In the genomic region with DNA sequence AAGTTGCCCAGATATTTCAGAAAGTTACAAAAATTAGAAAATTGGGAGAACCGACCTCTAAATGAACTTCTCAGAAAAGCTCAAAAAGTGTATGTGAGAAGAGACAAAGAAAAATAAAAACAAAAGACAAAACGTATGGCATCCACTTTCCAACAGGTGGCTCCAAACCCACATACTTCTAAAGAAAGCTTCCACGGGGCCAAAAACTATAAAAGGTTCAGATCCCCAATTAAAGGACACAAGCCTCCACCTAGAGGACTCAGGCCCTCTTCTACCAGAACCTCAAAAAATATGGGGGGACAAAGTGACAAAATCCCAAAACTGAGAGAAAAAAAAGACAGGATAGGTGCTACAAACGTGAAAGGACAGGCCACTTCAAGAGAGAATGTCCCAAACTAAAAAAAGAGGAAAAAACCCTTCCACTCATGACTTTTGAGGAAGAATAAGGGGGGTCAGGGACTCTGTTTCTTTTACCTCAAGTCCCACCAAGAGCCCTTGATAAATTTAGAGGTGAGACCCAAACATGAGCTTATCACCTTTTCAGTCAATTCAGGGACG, we compare ENCODE assay signal across 1 cellular context.
TF ChIP-seq lines count a peak whose summit lies in the region.

No MANE protein-coding gene starts in this region.

TF ChIP-seq in A549, 52 proteins besides CTCF, POLR2A, EP300 and RAD21 (continued from another document):
- no peak for TF ChIP-seq POLR2AphosphoS2 (conservative IDR thresholded peaks at IDR 0.05; ENCODE audit: low read length)
- TF ChIP-seq RCOR1 (IDR thresholded peaks at IDR 0.05; ENCODE audit: low read depth, low read length) = no peak
- TF ChIP-seq SMC3 (IDR thresholded peaks at IDR 0.05) = peak; percentile 81
